ENCODE assay signal across 35 cellular contexts in genomic region chr14:86457729-86458128, GRCh38.
"Had no signal": no experiment of that assay in that cellular context is flagged by ENCODE, and none has a peak within 500 bp of the region (broad histone marks: within the 10 kb centered on the region; RNA-seq: fewer than 3 reads in every experiment).

No MANE protein-coding gene starts in this region.

- H3K9me3 ChIP-seq: MG63 had no signal

- H3K36me3 ChIP-seq: MG63 had no signal

- H3K4me3 ChIP-seq: MG63 had no signal

- H3K4me2 ChIP-seq: KMS-11 had no signal

- H3K9ac ChIP-seq: KMS-11 had no signal

- H3K27ac ChIP-seq: KMS-11 had no signal

- H3K27me3 ChIP-seq: MG63 had no signal

- DNase-seq: Karpas-422, Kasumi-1, MG63, MV-4-11, NCI-H1048, NCI-H1092, NCI-H1092 treated with DMSO at 0.1 percent for 48 hours, NCI-H1105, NCI-H1105 treated with DMSO at 0.1 percent for 48 hours, NCI-H1417, NCI-H1417 treated with DMSO at 0.1 percent for 48 hours, NCI-H1436, NCI-H1436 treated with DMSO at 0.1 percent for 48 hours, NCI-H146, NCI-H187, NCI-H187 treated with DMSO at 0.1 percent for 48 hours, NCI-H1930, NCI-H2029, NCI-H2029 treated with DMSO at 0.1 percent for 48 hours, NCI-H2081, NCI-H2081 treated with DMSO at 0.1 percent for 48 hours, NCI-H2107, NCI-H2171, NCI-H2171 treated with DMSO at 0.1 percent for 48 hours, NCI-H2227 treated with DMSO at 0.1 percent for 48 hours, NCI-H226, NCI-H345, NCI-H446, NCI-H446 treated with DMSO at 0.1 percent for 48 hours, NCI-H510A, NCI-H510A treated with DMSO at 0.1 percent for 48 hours, NCI-H524, NCI-H524 treated with DMSO at 0.1 percent for 48 hours, NCI-H526 treated with DMSO at 0.1 percent for 48 hours had no signal
